1 cellular context compared by ENCODE assay signal in genomic region chr3:192921793-192922192, GRCh38.
TF ChIP-seq lines count a peak whose summit lies in the region.

No MANE protein-coding gene starts in this region.

TF ChIP-seq in GM23338, 12 proteins besides CTCF, POLR2A, EP300 and RAD21 (continued from another document):
- TF ChIP-seq ZNF462 (CRISPR knock-in tag; IDR thresholded peaks at IDR 0.05): no peak
- peak; percentile 49; the same call in 1 of the 2 replicates for TF ChIP-seq NANOG (IDR thresholded peaks at IDR 0.05; ENCODE audit: borderline replicate concordance)
TF ChIP-seq in GM23338: peak in this region for 1.
